ENCODE assay signal across 8 cellular contexts in genomic region chr3:141401095-141401494, GRCh38. TPM values are rescaled to one million over a fixed set of nuclear protein-coding genes. Genes with fewer than 3 reads are reported as not detected.
DNase-seq lines count a peak whose midpoint lies in the region; ATAC-seq, FAIRE-seq and TF ChIP-seq lines count a peak whose summit lies in the region.

No MANE protein-coding gene starts in this region.

- H4K5ac ChIP-seq in IMR-90 (ENCODE audit: low read depth, low read length): no peak overlapping the region; the same call in 1 of the 2 replicates

- in situ Hi-C loops in IMR-90 (cut with MboI; ENCODE audit: low sequenced_read_pairs): no loop called here

- H3K36me3 ChIP-seq in IMR-90 (ENCODE audit: control insufficient read depth, insufficient read depth, low read length): peaks cover 23% of the 10 kb centered on the region

- peak overlapping the region; percentile 83; the same call in 1 of the 2 replicates for H2BK20ac ChIP-seq in IMR-90 (ENCODE audit: low read depth, low read length)

- peak overlapping the region; percentile 97 to 98; a peak in 2 of 4 replicates for H4K8ac ChIP-seq in IMR-90 (ENCODE audit: low read depth in 2 of 2, low read length in 2 of 2)

- FAIRE-seq in A549 (lab: Jason Lieb, UNC): no peak

- peak overlapping the region; percentile 99; the same call in 1 of the 2 replicates for H3K4ac ChIP-seq in IMR-90 (ENCODE audit: low read depth, low read length)

- peaks cover 41% of the 10 kb centered on the region for H3K4me1 Mint-ChIP-seq in central memory CD8-positive, alpha-beta T cell
- H3K4me1 Mint-ChIP-seq in natural killer cell treated with Interleukin-12 subunit alpha and Interleukin-12 subunit beta and Interleukin-15 and Interleukin-18, amount 100 ng/mL, for 72 hours (ENCODE audit: low read depth in 2 of 2): peaks cover 23 to 47% of the 10 kb centered on the region in 2 donors

- peaks cover 5% of the 10 kb centered on the region for H3K9me3 Mint-ChIP-seq in central memory CD8-positive, alpha-beta T cell
- no peaks in the 10 kb centered on the region for H3K9me3 Mint-ChIP-seq in natural killer cell treated with Interleukin-12 subunit alpha and Interleukin-12 subunit beta and Interleukin-15 and Interleukin-18, amount 100 ng/mL, for 72 hours

- POLR2A ChIA-PET in A549 (lab: Yijun Ruan, JAX) (interaction anchor here (0.6 to 2.2 kb wide), 4 partner anchors 11 to 666 kb away, joined by 6 to 9 read pairs (median 7); no protein-coding TSS in a partner anchor), IMR-90 (lab: Charles Lee; ENCODE audit: unreplicated experiment) (interaction anchor here (0.6 to 1.1 kb wide), 2 partner anchors 15 to 16 kb away, joined by 3 read pairs; no protein-coding TSS in a partner anchor)

- H3K9me1 ChIP-seq in IMR-90 (ENCODE audit: insufficient read depth, low read length): peaks cover 11% of the 10 kb centered on the region

- peak overlapping the region; percentile 93 for H3K18ac ChIP-seq in IMR-90 (ENCODE audit: low read depth, low read length)

- no peaks in the 10 kb centered on the region for H3K27me3 ChIP-seq in IMR-90 (ENCODE audit: control insufficient read depth, insufficient read depth, low read length)

- CTCF ChIA-PET in A549 (lab: Yijun Ruan, JAX): interaction anchor here (1.2 to 2.0 kb wide), 5 partner anchors 21 to 89 kb away, joined by 3 to 8 read pairs (median 3); no protein-coding TSS in a partner anchor
- CTCF ChIA-PET in IMR-90 (lab: Yijun Ruan, JAX): interaction anchor here (1.3 kb wide), 1 partner anchor 41 kb away, joined by 6 read pairs; no protein-coding TSS in a partner anchor

- DNase-seq in A549 (ENCODE audit: low read depth in 1 of 2, low spot score in 1 of 2): no peak
- no peak for DNase-seq in IMR-90
- DNase-seq in central memory CD8-positive, alpha-beta T cell (ENCODE audit: low spot score in 2 of 2): no peak
- DNase-seq in natural killer cell treated with Interleukin-12 subunit alpha and Interleukin-12 subunit beta and Interleukin-15 and Interleukin-18, amount 100 ng/mL, for 72 hours (ENCODE audit: low spot score): no peak
- DNase-seq in cerebellum (ENCODE audit: low spot score): no peak
- no peak for DNase-seq in pons (ENCODE audit: low spot score)
- no peak for DNase-seq in mucosa of gallbladder (ENCODE audit: low spot score)

- intact Hi-C loops in IMR-90 (cut with micrococcal nuclease): loop anchor here (2.0 to 5.0 kb wide), 2 partner anchors 14 to 89 kb away; no protein-coding TSS in a partner anchor

- TF ChIP-seq POLR2A in A549 (IDR thresholded peaks at IDR 0.05; ENCODE audit: low read length): no peak
- peak; percentile 29; the same call in 1 of the 2 replicates for TF ChIP-seq POLR2A in IMR-90 (IDR thresholded peaks at IDR 0.05; ENCODE audit: low read depth, low read length)

- no peak for TF ChIP-seq CTCF in A549 (IDR thresholded peaks at IDR 0.05)
- no peak for TF ChIP-seq CTCF in IMR-90 (conservative IDR thresholded peaks at IDR 0.05; ENCODE audit: low read depth, low read length)

- peak overlapping the region; percentile 99 for H2BK5ac ChIP-seq in IMR-90 (ENCODE audit: low read depth, low read length, poor library complexity, severe bottlenecking)

- dilution Hi-C loops in IMR-90 (cut with HindIII; ENCODE audit: low sequenced_read_pairs, unreplicated experiment): no loop called here

- H3K27ac ChIP-seq in A549: peak overlapping the region; percentile 99 to 100
- H3K27ac ChIP-seq in IMR-90 (ENCODE audit: insufficient read depth, low read length): peak overlapping the region; percentile 100; the same call in 1 of the 2 replicates

- BruUV-seq in IMR-90 (replicated peaks; lab: Mats Ljungman, UMichigan): no TSS peak

- H3K4me1 ChIP-seq in A549 (peaks cover 69% of the 10 kb centered on the region), IMR-90 (ENCODE audit: control insufficient read depth, insufficient read depth, low read length) (peaks cover 29% of the 10 kb centered on the region)

- peak overlapping the region; percentile 99; the same call in 1 of the 2 replicates for H3K14ac ChIP-seq in IMR-90 (replicated peaks; ENCODE audit: low read depth, low read length)

- peak overlapping the region; percentile 96 for H2BK15ac ChIP-seq in IMR-90 (ENCODE audit: low read depth, low read length)

- peaks cover 12% of the 10 kb centered on the region for H3K9me3 ChIP-seq in A549
- H3K9me3 ChIP-seq in IMR-90 (ENCODE audit: control insufficient read depth, insufficient read depth, low read length): peaks cover 10% of the 10 kb centered on the region

- H4K91ac ChIP-seq in IMR-90 (ENCODE audit: insufficient read depth, low read depth, low read length): no peak overlapping the region; the same call in 1 of the 2 replicates

- no peak overlapping the region for H3K4me3 ChIP-seq in A549
- no peak overlapping the region for H3K4me3 ChIP-seq in IMR-90 (ENCODE audit: insufficient read depth, low read depth, low read length)

- no peaks in the 10 kb centered on the region for H3K27me3 Mint-ChIP-seq in central memory CD8-positive, alpha-beta T cell
- no peaks in the 10 kb centered on the region for H3K27me3 Mint-ChIP-seq in natural killer cell treated with Interleukin-12 subunit alpha and Interleukin-12 subunit beta and Interleukin-15 and Interleukin-18, amount 100 ng/mL, for 72 hours

- H3K4me2 ChIP-seq in A549 (peak overlapping the region; percentile 88), IMR-90 (ENCODE audit: low read depth, low read length) (no peak overlapping the region)

- 87% methylated on average over 1 of the region's 1 CpG for WGBS in A549 (ENCODE audit: missing lambda C conversion rate)
- no CpG with 5 or more reads among the region's 1 CpG for WGBS in IMR-90 (ENCODE audit: extremely low coverage in 2 of 2, insufficient read length in 1 of 2), 2 experiments

- H3K9ac ChIP-seq in IMR-90 (ENCODE audit: low read depth, low read length): no peak overlapping the region; the same call in 1 of the 2 replicates

- no peaks in the 10 kb centered on the region for H4K20me1 ChIP-seq in IMR-90 (ENCODE audit: insufficient read depth, low read length)

- no peak for TF ChIP-seq EP300 in A549 (IDR thresholded peaks at IDR 0.05)

- H2AK5ac ChIP-seq in IMR-90 (ENCODE audit: low read depth, low read length): no peak overlapping the region

- TF ChIP-seq RAD21 in A549 (conservative IDR thresholded peaks at IDR 0.05 in 1 of 2, IDR thresholded peaks at IDR 0.05 in 1 of 2): no peak
- no peak for TF ChIP-seq RAD21 in IMR-90 (IDR thresholded peaks at IDR 0.05; ENCODE audit: low read length)

- no peak overlapping the region for H3K27ac Mint-ChIP-seq in central memory CD8-positive, alpha-beta T cell (ENCODE audit: low read depth)
- H3K27ac Mint-ChIP-seq in natural killer cell treated with Interleukin-12 subunit alpha and Interleukin-12 subunit beta and Interleukin-15 and Interleukin-18, amount 100 ng/mL, for 72 hours: peak overlapping the region; percentile 53 to 56

- 0 out of 2 replicates have a peak overlapping the region, but pooled peaks have one; percentile 18 for H3K56ac ChIP-seq in IMR-90 (ENCODE audit: extremely low read depth, insufficient read depth, low read length)

- H2AFZ ChIP-seq in IMR-90 (replicated peaks; ENCODE audit: low read length, poor library complexity): no peak overlapping the region

- H2BK120ac ChIP-seq in IMR-90 (ENCODE audit: low read depth, low read length): peak overlapping the region; percentile 97

- H3K36me3 Mint-ChIP-seq in central memory CD8-positive, alpha-beta T cell (ENCODE audit: insufficient read depth): peaks cover 26% of the 10 kb centered on the region
- peaks cover 15% of the 10 kb centered on the region for H3K36me3 Mint-ChIP-seq in natural killer cell treated with Interleukin-12 subunit alpha and Interleukin-12 subunit beta and Interleukin-15 and Interleukin-18, amount 100 ng/mL, for 72 hours

- H3K23ac ChIP-seq in IMR-90 (ENCODE audit: low read depth, low read length): peak overlapping the region; percentile 95; the same call in 1 of the 2 replicates

- H2AK9ac ChIP-seq in IMR-90 (replicated peaks; ENCODE audit: low read depth, low read length, poor library complexity): no peak overlapping the region

- peak overlapping the region; percentile 41 for H3K4me3 Mint-ChIP-seq in central memory CD8-positive, alpha-beta T cell
- peak overlapping the region; percentile 27 for H3K4me3 Mint-ChIP-seq in natural killer cell treated with Interleukin-12 subunit alpha and Interleukin-12 subunit beta and Interleukin-15 and Interleukin-18, amount 100 ng/mL, for 72 hours

- no peak for ATAC-seq in A549
- no peak for ATAC-seq in IMR-90 (ENCODE audit: low read depth)
- no peak for ATAC-seq in central memory CD8-positive, alpha-beta T cell (replicated peaks; ENCODE audit: extremely low read depth, poor library complexity, severe bottlenecking)
- ATAC-seq in natural killer cell treated with Interleukin-12 subunit alpha and Interleukin-12 subunit beta and Interleukin-15 and Interleukin-18, amount 100 ng/mL, for 72 hours: no peak
- no peak for ATAC-seq in HG02870 (IDR thresholded peaks at IDR 0.05; ENCODE audit: unreplicated experiment)

- peaks cover 39 to 62% of the 10 kb centered on the region in 2 experiments for H3K79me1 ChIP-seq in IMR-90 (ENCODE audit: low read depth in 1 of 2, low read length in 2 of 2)

TF ChIP-seq in A549, 52 proteins besides CTCF, POLR2A, EP300 and RAD21:
- TF ChIP-seq CBX8 (IDR thresholded peaks at IDR 0.05): no peak

TF ChIP-seq in IMR-90, 13 proteins besides CTCF, POLR2A, EP300 and RAD21 (continues in another document):
- TF ChIP-seq, protein P1, sequence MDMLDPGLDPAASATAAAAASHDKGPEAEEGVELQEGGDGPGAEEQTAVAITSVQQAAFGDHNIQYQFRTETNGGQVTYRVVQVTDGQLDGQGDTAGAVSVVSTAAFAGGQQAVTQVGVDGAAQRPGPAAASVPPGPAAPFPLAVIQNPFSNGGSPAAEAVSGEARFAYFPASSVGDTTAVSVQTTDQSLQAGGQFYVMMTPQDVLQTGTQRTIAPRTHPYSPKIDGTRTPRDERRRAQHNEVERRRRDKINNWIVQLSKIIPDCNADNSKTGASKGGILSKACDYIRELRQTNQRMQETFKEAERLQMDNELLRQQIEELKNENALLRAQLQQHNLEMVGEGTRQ (IDR thresholded peaks at IDR 0.05; ENCODE audit: low read depth, low read length): no peak
- no peak for TF ChIP-seq SMC3 (IDR thresholded peaks at IDR 0.05; ENCODE audit: low read depth, low read length)
- TF ChIP-seq MAZ (IDR thresholded peaks at IDR 0.05; ENCODE audit: borderline replicate concordance, low read depth, low read length): no peak

RNA-seq across cellular contexts. Expression of gene ZBTB38, which starts 32.8 kb away (rescaled TPM):
- polyA plus RNA-seq in A549 (2011; rRNA removed) (110 and 141 TPM in 2 replicates), A549 (2017; fragmentation: RNase III; extraction: RNeasy Plus Mini Kit Qiagen cat#74134 plus additional on column Dnase treatment) (70.5 to 80.7 TPM (median 72.0 TPM) in 3 replicates), IMR-90 (2012; rRNA removed) (44.9 and 45.1 TPM in 2 replicates)
- 17.2 and 20.9 TPM in 2 replicates for polyA plus RNA-seq in A549 (2012; cell fraction: cytosol; rRNA removed)
- 16.5 and 23.0 TPM in 2 replicates for polyA plus RNA-seq in A549 (2012; cell fraction: nucleus; rRNA removed)
- polyA minus RNA-seq in A549 (2011; rRNA and poly(A)+ RNA removed): 205 and 220 TPM in 2 replicates
- total RNA-seq in IMR-90 (2012; rRNA removed) (230 and 274 TPM in 2 replicates), cerebellum (103 TPM), mucosa of gallbladder (159 TPM)
- polyA plus RNA-seq in IMR-90 (2012; cell fraction: cytosol; rRNA removed): 15.3 and 16.3 TPM in 2 replicates
- 12.9 and 53.4 TPM in 2 replicates for polyA plus RNA-seq in IMR-90 (2012; cell fraction: nucleus; rRNA removed; ENCODE audit: low replicate concordance)
- total RNA-seq in natural killer cell treated with Interleukin-12 subunit alpha and Interleukin-12 subunit beta and Interleukin-15 and Interleukin-18, amount 100 ng/mL, for 72 hours: 10 to 100 TPM; 24.5 to 29.5 TPM
